Comparison of ENCODE assay signal across 27 cellular contexts in the genomic region with DNA sequence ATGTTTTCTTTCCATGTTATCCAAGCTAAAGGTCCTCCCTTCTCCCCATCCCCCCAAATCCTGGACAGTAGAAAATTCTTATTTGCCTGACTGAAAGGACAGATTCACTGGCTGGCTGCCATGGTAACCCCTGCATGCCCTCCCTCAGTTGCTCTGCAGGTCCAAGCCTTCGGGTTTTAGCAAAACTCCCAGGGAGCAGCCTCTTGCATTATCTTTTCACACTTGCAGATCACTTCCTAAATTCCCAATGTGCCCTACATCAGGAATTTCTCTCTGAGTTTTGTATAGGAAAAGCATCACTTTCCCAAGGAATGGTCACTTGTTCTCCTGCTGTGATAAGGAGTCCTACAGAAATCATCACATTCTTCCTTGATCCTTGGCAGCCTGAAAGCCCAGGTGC.
"Had no signal": no experiment of that assay in that cellular context is flagged by ENCODE, and none has a peak within 500 bp of the region (broad histone marks: within the 10 kb centered on the region; RNA-seq: fewer than 3 reads in every experiment).

No MANE protein-coding gene starts in this region.

- H3K4me3 Mint-ChIP-seq: stimulated activated effector memory CD8-positive, alpha-beta T cell treated with anti-CD3 and anti-CD28 coated beads, Interleukin-12 subunit alpha, Interleukin-12 subunit beta, amount 100 ng/mL, for 72 hours; stimulated activated memory B cell treated with anti-CD40 and anti-IgM and Interleukin-4, amounts not matched to agents 10 μg/mL and 1 μg/mL and 100 μg/mL, for 72 hours; stimulated activated naive B cell treated with anti-CD40 and anti-IgM and Interleukin-4, amounts not matched to agents 10 μg/mL and 1 μg/mL and 100 μg/mL, for 72 hours; stimulated activated naive CD8-positive, alpha-beta T cell treated with anti-CD3 and anti-CD28 coated beads, Interleukin-15, amount 100 ng/mL, for 72 hours; stimulated activated naive CD8-positive, alpha-beta T cell treated with anti-CD3 and anti-CD28 coated beads, Interleukin-15, Interleukin-2, amounts not matched to agents 100 ng/mL and 50 ng/mL, for 24 hours; type B pancreatic cell had no signal

- H3K27ac ChIP-seq: stomach, suprapubic skin, testis, thoracic aorta, thyroid gland, tibial artery, tibial nerve, transverse colon, upper lobe of left lung, upper lobe of right lung, uterus, vagina had no signal

- H3K27me3 ChIP-seq: stomach, suprapubic skin, testis, thyroid gland, tibial artery, tibial nerve, transverse colon, upper lobe of left lung, upper lobe of right lung, uterus, vagina had no signal

- H3K4me1 ChIP-seq: stomach, suprapubic skin, testis, thyroid gland, tibial artery, tibial nerve, transverse colon, upper lobe of left lung, upper lobe of right lung, uterus, vagina had no signal

- H3K4me1 Mint-ChIP-seq: stimulated activated effector memory CD8-positive, alpha-beta T cell treated with anti-CD3 and anti-CD28 coated beads, Interleukin-12 subunit alpha, Interleukin-12 subunit beta, amount 100 ng/mL, for 72 hours; stimulated activated memory B cell treated with anti-CD40 and anti-IgM and Interleukin-4, amounts not matched to agents 10 μg/mL and 1 μg/mL and 100 μg/mL, for 72 hours; stimulated activated naive B cell treated with anti-CD40 and anti-IgM and Interleukin-4, amounts not matched to agents 10 μg/mL and 1 μg/mL and 100 μg/mL, for 72 hours; stimulated activated naive CD8-positive, alpha-beta T cell treated with anti-CD3 and anti-CD28 coated beads, Interleukin-15, amount 100 ng/mL, for 72 hours had no signal

- H3K9me3 Mint-ChIP-seq: stimulated activated memory B cell treated with anti-CD40 and anti-IgM and Interleukin-4, amounts not matched to agents 10 μg/mL and 1 μg/mL and 100 μg/mL, for 72 hours had no signal

- H3K27ac Mint-ChIP-seq: stimulated activated effector memory CD8-positive, alpha-beta T cell treated with anti-CD3 and anti-CD28 coated beads, Interleukin-12 subunit alpha, Interleukin-12 subunit beta, amount 100 ng/mL, for 72 hours; stimulated activated memory B cell treated with anti-CD40 and anti-IgM and Interleukin-4, amounts not matched to agents 10 μg/mL and 1 μg/mL and 100 μg/mL, for 72 hours; stimulated activated naive B cell treated with anti-CD40 and anti-IgM and Interleukin-4, amounts not matched to agents 10 μg/mL and 1 μg/mL and 100 μg/mL, for 72 hours; stimulated activated naive CD8-positive, alpha-beta T cell treated with anti-CD3 and anti-CD28 coated beads, Interleukin-15, amount 100 ng/mL, for 72 hours; stimulated activated naive CD8-positive, alpha-beta T cell treated with anti-CD3 and anti-CD28 coated beads, Interleukin-15, Interleukin-2, amounts not matched to agents 100 ng/mL and 50 ng/mL, for 24 hours; type B pancreatic cell had no signal

- DNase-seq: stimulated activated CD4-positive, alpha-beta T cell treated with anti-CD3 and anti-CD28 coated beads, Interleukin-4, amount 100 ng/mL, for 1 hour; stimulated activated CD4-positive, alpha-beta T cell treated with anti-CD3 and anti-CD28 coated beads, Interleukin-4, amount 100 ng/mL, for 24 hours; stimulated activated CD4-positive, alpha-beta T cell treated with anti-CD3 and anti-CD28 coated beads, Interleukin-4, amount 100 ng/mL, for 4 hours; stimulated activated CD8-positive, alpha-beta memory T cell treated with anti-CD3 and anti-CD28 coated beads, Interleukin-4, amount 100 ng/mL, for 48 hours; stimulated activated naive B cell treated with anti-CD40 and anti-IgM and Interleukin-4, amounts not matched to agents 10 μg/mL and 1 μg/mL and 100 μg/mL, for 72 hours; stimulated activated naive CD4-positive, alpha-beta T cell; stimulated activated naive CD4-positive, alpha-beta T cell treated with Interleukin-2 at 50 U/mL for 16 hours; stimulated activated naive CD8-positive, alpha-beta T cell treated with anti-CD3 and anti-CD28 coated beads, Interleukin-15, amount 100 ng/mL, for 72 hours; stimulated activated naive CD8-positive, alpha-beta T cell treated with anti-CD3 and anti-CD28 coated beads, Interleukin-15, Interleukin-2, amounts not matched to agents 100 U/mL and 50 U/mL, for 24 hours; stomach; substantia nigra; testis; thyroid gland; tibial artery; transverse colon; trophoblast cell; upper lobe of left lung; upper lobe of right lung; uterus had no signal

- H3K9me3 ChIP-seq: suprapubic skin, testis, thoracic aorta, thyroid gland, transverse colon, upper lobe of right lung, uterus, vagina had no signal

- H3K36me3 Mint-ChIP-seq: stimulated activated effector memory CD8-positive, alpha-beta T cell treated with anti-CD3 and anti-CD28 coated beads, Interleukin-12 subunit alpha, Interleukin-12 subunit beta, amount 100 ng/mL, for 72 hours; stimulated activated memory B cell treated with anti-CD40 and anti-IgM and Interleukin-4, amounts not matched to agents 10 μg/mL and 1 μg/mL and 100 μg/mL, for 72 hours; stimulated activated naive B cell treated with anti-CD40 and anti-IgM and Interleukin-4, amounts not matched to agents 10 μg/mL and 1 μg/mL and 100 μg/mL, for 72 hours; type B pancreatic cell had no signal

- H3K36me3 ChIP-seq: stomach, suprapubic skin, thoracic aorta, thyroid gland, tibial artery, tibial nerve, transverse colon, upper lobe of left lung, upper lobe of right lung, uterus, vagina had no signal

- H3K27me3 Mint-ChIP-seq: type B pancreatic cell had no signal

- ATAC-seq: stimulated activated effector memory CD8-positive, alpha-beta T cell treated with anti-CD3 and anti-CD28 coated beads, Interleukin-12 subunit alpha, Interleukin-12 subunit beta, amount 100 ng/mL, for 72 hours; stimulated activated memory B cell treated with anti-CD40 and anti-IgM and Interleukin-4, amounts not matched to agents 10 μg/mL and 1 μg/mL and 100 μg/mL, for 72 hours; stimulated activated naive B cell treated with anti-CD40 and anti-IgM and Interleukin-4, amounts not matched to agents 10 μg/mL and 1 μg/mL and 100 μg/mL, for 72 hours; stimulated activated naive CD8-positive, alpha-beta T cell treated with anti-CD3 and anti-CD28 coated beads, Interleukin-15, amount 100 ng/mL, for 72 hours; stimulated activated naive CD8-positive, alpha-beta T cell treated with anti-CD3 and anti-CD28 coated beads, Interleukin-15, Interleukin-2, amounts not matched to agents 100 U/mL and 50 U/mL, for 24 hours; upper lobe of right lung had no signal

- H3K4me3 ChIP-seq: stomach, suprapubic skin, testis, thoracic aorta, thyroid gland, tibial artery, tibial nerve, transverse colon, upper lobe of left lung, upper lobe of right lung, uterus, vagina had no signal
